In the genomic region with DNA sequence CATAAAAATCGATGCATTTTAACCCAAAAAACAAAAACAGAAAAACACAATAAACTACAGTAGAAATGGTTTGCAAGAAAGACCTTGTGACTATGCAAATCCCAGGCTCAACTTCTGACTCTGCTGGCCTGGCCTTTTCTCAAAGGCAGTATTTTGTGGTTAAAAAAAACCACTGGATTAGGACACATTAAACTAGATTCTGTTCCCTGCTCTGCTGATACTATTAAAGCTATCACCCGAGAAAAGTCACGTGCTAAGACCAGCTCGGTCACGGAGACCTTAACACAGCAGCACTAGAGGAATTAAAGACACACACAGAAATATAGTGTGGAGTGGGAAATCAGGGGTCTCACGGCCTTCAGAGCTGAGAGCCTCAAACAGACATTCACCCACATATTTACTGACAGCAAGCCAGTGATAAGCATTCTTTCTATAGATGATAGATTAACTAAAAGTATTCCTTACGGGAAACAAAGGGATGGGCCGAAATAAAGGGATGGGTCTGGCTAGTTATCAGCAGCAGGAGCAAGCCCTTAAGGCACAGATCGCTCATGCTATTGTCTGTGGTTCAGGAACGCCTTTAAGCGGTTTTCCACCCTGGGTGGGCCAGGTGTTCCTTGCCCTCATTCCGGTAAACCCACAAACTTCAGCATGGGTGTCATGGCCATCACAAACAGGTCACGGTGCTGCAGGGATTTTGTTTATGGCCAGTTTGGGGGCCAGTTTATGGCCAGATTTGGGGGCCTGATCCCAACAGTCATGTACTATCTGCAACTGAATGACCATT, we compare ENCODE assay signal across 11 cellular contexts. TPM values are rescaled to one million over a fixed set of nuclear protein-coding genes. Genes with fewer than 3 reads are reported as not detected.
DNase-seq lines count a peak whose midpoint lies in the region; ATAC-seq, FAIRE-seq and TF ChIP-seq lines count a peak whose summit lies in the region.
"Had no signal": no experiment of that assay in that cellular context is flagged by ENCODE, and none has a peak within 500 bp of the region (broad histone marks: within the 10 kb centered on the region; RNA-seq: fewer than 3 reads in every experiment).

No MANE protein-coding gene starts in this region.

- H3K36me3 ChIP-seq in kidney (ENCODE audit: control insufficient read depth in 1 of 2, insufficient read depth in 2 of 2, low read length in 2 of 2), result peaks cover 0 to 4% of the 10 kb centered on the region in 2 donors

- intact Hi-C loops in kidney (cut with DNase I), result no loop called here

- no peaks in the 10 kb centered on the region for H3K9me3 ChIP-seq in kidney (ENCODE audit: control insufficient read depth in 1 of 2, low read length in 2 of 2)

- H3K9ac ChIP-seq in kidney (ENCODE audit: low read length in 2 of 2), result no peak overlapping the region

- no peak for ATAC-seq in HG03442 (IDR thresholded peaks at IDR 0.05; ENCODE audit: unreplicated experiment)

- peak; percentile 23 for DNase-seq in GM03348 (ENCODE audit: low spot score)
- peak; percentile 7 for DNase-seq in NOMO-1 treated with dmso at 0.1 percent for 144 hours (lab: John Stamatoyannopoulos, UW; ENCODE audit: unreplicated experiment)
- peak; percentile 24 for DNase-seq in fibroblast of gingiva (ENCODE audit: low read depth)
- peak; percentile 50 for DNase-seq in pons (ENCODE audit: low spot score)
- DNase-seq in kidney, result no peak
- DNase-seq in NCI-H1092 (lab: John Stamatoyannopoulos, UW), result no peak
- DNase-seq in NCI-H2107 (lab: John Stamatoyannopoulos, UW), result no peak
- DNase-seq: hippocampal formation, NCI-H510A, small intestine had no signal

- no peak overlapping the region for H3K27ac ChIP-seq in kidney (ENCODE audit: low read depth in 2 of 2, low read length in 2 of 2)

- H3K4me3 ChIP-seq in kidney (ENCODE audit: low read length in 2 of 2), result no peak overlapping the region

- TF ChIP-seq CTCF in kidney (IDR thresholded peaks at IDR 0.05; ENCODE audit: borderline replicate concordance, extremely low read depth, insufficient read depth), result no peak

- H3K4me1 ChIP-seq in kidney (ENCODE audit: control insufficient read depth in 1 of 2, insufficient read depth in 1 of 2, low read depth in 1 of 2, low read length in 2 of 2), result peaks cover 0 to 2% of the 10 kb centered on the region in 2 donors

- FAIRE-seq in kidney (lab: Jason Lieb, UNC), result no peak
- FAIRE-seq: small intestine had no signal

RNA-seq across cellular contexts. Expression of gene CBR4, which starts 16.1 kb away (rescaled TPM):
- 28.6 TPM for total RNA-seq in kidney
- polyA plus RNA-seq in kidney (ENCODE audit: insufficient read depth, low read depth, low replicate concordance), result 24.1 TPM

Comparison
In these comparisons a context has a peak if more than half of its experiments do, and no peak if none do; other contexts are left out.
1. DNase-seq: peak in GM03348 (single experiment), NOMO-1 treated with dmso at 0.1 percent for 144 hours (single experiment), fibroblast of gingiva (single experiment) and pons (single experiment); none in kidney (single experiment), NCI-H1092 (single experiment) and NCI-H2107 (single experiment).